1 cellular context compared by ENCODE assay signal in the genomic region with DNA sequence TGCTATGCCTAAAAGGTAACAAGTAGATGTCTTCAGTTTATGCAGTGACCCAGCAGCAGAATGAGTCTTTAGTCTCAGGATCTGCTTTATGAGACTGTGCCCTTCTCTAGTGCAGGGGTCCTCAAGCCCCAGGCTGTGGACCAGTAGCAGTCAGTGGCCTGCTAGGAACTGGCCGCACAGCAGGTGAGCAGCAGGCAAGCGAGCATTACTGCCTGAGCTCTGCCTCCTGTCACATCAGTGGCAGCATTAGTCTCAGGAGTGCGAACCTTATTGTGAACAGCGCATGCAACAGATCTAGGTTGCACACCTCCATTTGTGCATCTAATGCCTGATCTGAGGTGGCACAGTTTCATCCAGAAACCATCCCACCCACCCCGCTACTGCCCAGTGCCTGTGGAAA.
TF ChIP-seq lines count a peak whose summit lies in the region.

No MANE protein-coding gene starts in this region.

TF ChIP-seq in GM23338, 12 proteins besides CTCF, POLR2A, EP300 and RAD21 (continued from another document):
- TF ChIP-seq ZNF462 (CRISPR knock-in tag; IDR thresholded peaks at IDR 0.05) (no peak), STAT1 (IDR thresholded peaks at IDR 0.05; ENCODE audit: unreplicated experiment) (no peak), ZNF331 (CRISPR knock-in tag; IDR thresholded peaks at IDR 0.05; ENCODE audit: low read depth) (no peak), CREB1 (CRISPR knock-in tag; IDR thresholded peaks at IDR 0.05; ENCODE audit: low read depth) (no peak), NANOG (IDR thresholded peaks at IDR 0.05; ENCODE audit: borderline replicate concordance) (no peak), ZNF114 (CRISPR knock-in tag; IDR thresholded peaks at IDR 0.05) (no peak)
- TF ChIP-seq, protein P1, sequence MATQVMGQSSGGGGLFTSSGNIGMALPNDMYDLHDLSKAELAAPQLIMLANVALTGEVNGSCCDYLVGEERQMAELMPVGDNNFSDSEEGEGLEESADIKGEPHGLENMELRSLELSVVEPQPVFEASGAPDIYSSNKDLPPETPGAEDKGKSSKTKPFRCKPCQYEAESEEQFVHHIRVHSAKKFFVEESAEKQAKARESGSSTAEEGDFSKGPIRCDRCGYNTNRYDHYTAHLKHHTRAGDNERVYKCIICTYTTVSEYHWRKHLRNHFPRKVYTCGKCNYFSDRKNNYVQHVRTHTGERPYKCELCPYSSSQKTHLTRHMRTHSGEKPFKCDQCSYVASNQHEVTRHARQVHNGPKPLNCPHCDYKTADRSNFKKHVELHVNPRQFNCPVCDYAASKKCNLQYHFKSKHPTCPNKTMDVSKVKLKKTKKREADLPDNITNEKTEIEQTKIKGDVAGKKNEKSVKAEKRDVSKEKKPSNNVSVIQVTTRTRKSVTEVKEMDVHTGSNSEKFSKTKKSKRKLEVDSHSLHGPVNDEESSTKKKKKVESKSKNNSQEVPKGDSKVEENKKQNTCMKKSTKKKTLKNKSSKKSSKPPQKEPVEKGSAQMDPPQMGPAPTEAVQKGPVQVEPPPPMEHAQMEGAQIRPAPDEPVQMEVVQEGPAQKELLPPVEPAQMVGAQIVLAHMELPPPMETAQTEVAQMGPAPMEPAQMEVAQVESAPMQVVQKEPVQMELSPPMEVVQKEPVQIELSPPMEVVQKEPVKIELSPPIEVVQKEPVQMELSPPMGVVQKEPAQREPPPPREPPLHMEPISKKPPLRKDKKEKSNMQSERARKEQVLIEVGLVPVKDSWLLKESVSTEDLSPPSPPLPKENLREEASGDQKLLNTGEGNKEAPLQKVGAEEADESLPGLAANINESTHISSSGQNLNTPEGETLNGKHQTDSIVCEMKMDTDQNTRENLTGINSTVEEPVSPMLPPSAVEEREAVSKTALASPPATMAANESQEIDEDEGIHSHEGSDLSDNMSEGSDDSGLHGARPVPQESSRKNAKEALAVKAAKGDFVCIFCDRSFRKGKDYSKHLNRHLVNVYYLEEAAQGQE (IDR thresholded peaks at IDR 0.05; ENCODE audit: unreplicated experiment) = no peak
